11 cellular contexts compared by ENCODE assay signal in genomic region chr4:76690906-76691275, GRCh38.
DNase-seq lines count a peak whose midpoint lies in the region; ATAC-seq and TF ChIP-seq lines count a peak whose summit lies in the region.
"Had no signal": no experiment of that assay in that cellular context is flagged by ENCODE, and none has a peak within 500 bp of the region (broad histone marks: within the 10 kb centered on the region; RNA-seq: fewer than 3 reads in every experiment).

No MANE protein-coding gene starts in this region.

- H3K36me3 ChIP-seq in endocrine pancreas (ENCODE audit: control insufficient read depth, insufficient read depth, low read length) = no peaks in the 10 kb centered on the region
- H3K36me3 ChIP-seq: heart right ventricle had no signal

- CTCF ChIA-PET in activated CD4-positive, alpha-beta T cell treated with anti-CD3 and anti-CD28 coated beads, Interleukin-2, amount 10 ng/mL, durations not matched to agents 7 days and 5 days (lab: Charles Lee) = no interaction called here

- H3K4me3 Mint-ChIP-seq in neural crest cell (peak overlapping the region; percentile 97), osteocyte (ENCODE audit: unreplicated experiment) (no peak overlapping the region)
- no peak overlapping the region for H3K4me3 Mint-ChIP-seq in activated CD4-positive, alpha-beta T cell treated with anti-CD3 and anti-CD28 coated beads, Interleukin-2, amount 10 ng/mL, durations not matched to agents 7 days and 5 days

- DNase-seq in Caki2 (ENCODE audit: low read depth) (peak; percentile 14), NCI-H1092 (lab: John Stamatoyannopoulos, UW) (peak; percentile 22), neural crest cell (ENCODE audit: low read depth, low spot score) (no peak), left cardiac atrium (no peak), osteocyte (ENCODE audit: extremely low spot score, unreplicated experiment) (no peak)
- DNase-seq in activated CD4-positive, alpha-beta T cell treated with anti-CD3 and anti-CD28 coated beads, Interleukin-2, amount 10 ng/mL, durations not matched to agents 7 days and 5 days = no peak
- DNase-seq: heart right ventricle, NCI-H2227 treated with DMSO at 0.1 percent for 48 hours, T-cell had no signal

- H3K9ac ChIP-seq in endocrine pancreas (ENCODE audit: control insufficient read depth, insufficient read depth, low read length) = peak overlapping the region; percentile 32

- no peaks in the 10 kb centered on the region for H3K9me3 ChIP-seq in endocrine pancreas (ENCODE audit: control insufficient read depth, low read length)
- H3K9me3 ChIP-seq: heart right ventricle had no signal

- peak overlapping the region; percentile 82 for H3K4me3 ChIP-seq in endocrine pancreas (ENCODE audit: control insufficient read depth, insufficient read depth, low read length)

- POLR2A ChIA-PET in activated CD4-positive, alpha-beta T cell treated with anti-CD3 and anti-CD28 coated beads, Interleukin-2, amount 10 ng/mL, durations not matched to agents 7 days and 5 days (lab: Charles Lee) = interaction anchor here (0.6 kb wide), 1 partner anchor 89 kb away, joined by 3 read pairs; no protein-coding TSS in a partner anchor

- no peaks in the 10 kb centered on the region for H3K27me3 ChIP-seq in endocrine pancreas (ENCODE audit: control insufficient read depth, insufficient read depth, low read length)

- intact Hi-C loops in left cardiac atrium (cut with DNase I) = no loop called here

- H3K4me1 Mint-ChIP-seq in neural crest cell = peaks cover 72% of the 10 kb centered on the region
- peaks cover 16% of the 10 kb centered on the region for H3K4me1 Mint-ChIP-seq in activated CD4-positive, alpha-beta T cell treated with anti-CD3 and anti-CD28 coated beads, Interleukin-2, amount 10 ng/mL, durations not matched to agents 7 days and 5 days
- peaks cover 33% of the 10 kb centered on the region for H3K4me1 Mint-ChIP-seq in osteocyte (ENCODE audit: unreplicated experiment)

- H3K36me3 Mint-ChIP-seq in neural crest cell (ENCODE audit: low read depth) (no peaks in the 10 kb centered on the region), osteocyte (ENCODE audit: unreplicated experiment) (no peaks in the 10 kb centered on the region)
- no peaks in the 10 kb centered on the region for H3K36me3 Mint-ChIP-seq in activated CD4-positive, alpha-beta T cell treated with anti-CD3 and anti-CD28 coated beads, Interleukin-2, amount 10 ng/mL, durations not matched to agents 7 days and 5 days (ENCODE audit: low read depth)
- H3K36me3 Mint-ChIP-seq: T-cell had no signal

- TF ChIP-seq CTCF in neural crest cell (conservative IDR thresholded peaks at IDR 0.05) (no peak), osteocyte (IDR thresholded peaks at IDR 0.05) (no peak)

- no peaks in the 10 kb centered on the region for H3K9me3 Mint-ChIP-seq in neural crest cell
- H3K9me3 Mint-ChIP-seq in activated CD4-positive, alpha-beta T cell treated with anti-CD3 and anti-CD28 coated beads, Interleukin-2, amount 10 ng/mL, durations not matched to agents 7 days and 5 days = peaks cover 2% of the 10 kb centered on the region
- no peaks in the 10 kb centered on the region for H3K9me3 Mint-ChIP-seq in osteocyte (ENCODE audit: unreplicated experiment)
- H3K9me3 Mint-ChIP-seq: T-cell had no signal

- H3K27ac Mint-ChIP-seq in neural crest cell (ENCODE audit: unreplicated experiment) (no peak overlapping the region), osteocyte (ENCODE audit: unreplicated experiment) (no peak overlapping the region)
- no peak overlapping the region for H3K27ac Mint-ChIP-seq in activated CD4-positive, alpha-beta T cell treated with anti-CD3 and anti-CD28 coated beads, Interleukin-2, amount 10 ng/mL, durations not matched to agents 7 days and 5 days
- H3K27ac Mint-ChIP-seq: T-cell had no signal

- no peaks in the 10 kb centered on the region for H3K27me3 Mint-ChIP-seq in neural crest cell (ENCODE audit: low read depth)
- H3K27me3 Mint-ChIP-seq in activated CD4-positive, alpha-beta T cell treated with anti-CD3 and anti-CD28 coated beads, Interleukin-2, amount 10 ng/mL, durations not matched to agents 7 days and 5 days = peaks cover 80% of the 10 kb centered on the region
- peaks cover 13% of the 10 kb centered on the region for H3K27me3 Mint-ChIP-seq in osteocyte (ENCODE audit: unreplicated experiment)

- H3K4me1 ChIP-seq in endocrine pancreas (ENCODE audit: control insufficient read depth, insufficient read depth, low read length) = peaks cover 14% of the 10 kb centered on the region

- no peak for ATAC-seq in left cardiac atrium
- no peak for ATAC-seq in HG02852 (IDR thresholded peaks at IDR 0.05; ENCODE audit: unreplicated experiment)
- ATAC-seq: heart right ventricle, T-cell had no signal

- in situ Hi-C loops in Caki2 (cut with HindIII; ENCODE audit: low pct_unique_long_range_greater_than_20kb, low sequenced_read_pairs) = no loop called here

Comparison
In these comparisons a context has a peak if more than half of its experiments do, and no peak if none do; other contexts are left out.
1. DNase-seq: peak in Caki2 (single experiment) and NCI-H1092 (single experiment); none in neural crest cell (single experiment), activated CD4-positive, alpha-beta T cell treated with anti-CD3 and anti-CD28 coated beads, Interleukin-2, amount 10 ng/mL, durations not matched to agents 7 days and 5 days (single experiment), left cardiac atrium (single experiment) and osteocyte (single experiment).